ENCODE assay signal across 8 cellular contexts in genomic region chr19:41351339-41352245, GRCh38. TPM values are rescaled to one million over a fixed set of nuclear protein-coding genes. Genes with fewer than 3 reads are reported as not detected.
DNase-seq lines count a peak whose midpoint lies in the region; ATAC-seq lines count a peak whose summit lies in the region.

No MANE protein-coding gene starts in this region.

- peak overlapping the region; percentile 65 for H3K27ac ChIP-seq in muscle layer of colon (ENCODE audit: low read depth, low read length)

- peak overlapping the region; percentile 93 for H3K27ac Mint-ChIP-seq in activated CD8-positive, alpha-beta memory T cell treated with anti-CD3 and anti-CD28 coated beads, Interleukin-2, amount 10 ng/mL, durations not matched to agents 7 days and 5 days

- peaks cover 48% of the 10 kb centered on the region for H3K4me1 Mint-ChIP-seq in activated CD8-positive, alpha-beta memory T cell treated with anti-CD3 and anti-CD28 coated beads, Interleukin-2, amount 10 ng/mL, durations not matched to agents 7 days and 5 days

- H3K4me3 ChIP-seq in muscle layer of colon (ENCODE audit: low read depth in 1 of 2, low read length in 2 of 2), result peak overlapping the region; percentile 67 to 85

- CTCF ChIA-PET in activated CD8-positive, alpha-beta memory T cell treated with anti-CD3 and anti-CD28 coated beads, Interleukin-2, amount 10 ng/mL, durations not matched to agents 7 days and 5 days (lab: Charles Lee), result interaction anchor here (0.6 to 3.2 kb wide), 19 partner anchors 7 to 534 kb away, joined by 3 to 51 read pairs (median 5); partner anchors contain the start of genes B3GNT8 and B9D2

- H3K4me1 ChIP-seq in muscle layer of colon (ENCODE audit: insufficient read depth, low read length), result peaks cover 19% of the 10 kb centered on the region

- peak; percentile 66 for DNase-seq in Daoy (ENCODE audit: low read depth)
- DNase-seq in NCI-H226, result peak; percentile 70
- peak; percentile 91 for DNase-seq in activated CD8-positive, alpha-beta memory T cell treated with anti-CD3 and anti-CD28 coated beads, Interleukin-2, amount 10 ng/mL, durations not matched to agents 7 days and 5 days
- DNase-seq in epidermal melanocyte (ENCODE audit: insufficient read length, low spot score), result peak; percentile 46
- peak; percentile 70 for DNase-seq in stimulated activated CD8-positive, alpha-beta memory T cell treated with anti-CD3 and anti-CD28 coated beads, Interleukin-7, amount 100 ng/mL, for 24 hours (ENCODE audit: low read depth)

- no peaks in the 10 kb centered on the region for H3K27me3 ChIP-seq in muscle layer of colon (ENCODE audit: control insufficient read depth in 1 of 2, insufficient read depth in 2 of 2, low read length in 2 of 2)

- H3K27me3 Mint-ChIP-seq in activated CD8-positive, alpha-beta memory T cell treated with anti-CD3 and anti-CD28 coated beads, Interleukin-2, amount 10 ng/mL, durations not matched to agents 7 days and 5 days, result no peaks in the 10 kb centered on the region

- peak overlapping the region; percentile 99 for H3K4me3 Mint-ChIP-seq in activated CD8-positive, alpha-beta memory T cell treated with anti-CD3 and anti-CD28 coated beads, Interleukin-2, amount 10 ng/mL, durations not matched to agents 7 days and 5 days

- no peaks in the 10 kb centered on the region for H3K9me3 ChIP-seq in muscle layer of colon (ENCODE audit: low read length)

- ATAC-seq in GM21825 (IDR thresholded peaks at IDR 0.05; ENCODE audit: unreplicated experiment) (peak; percentile 34), HG02884 (IDR thresholded peaks at IDR 0.05; ENCODE audit: unreplicated experiment) (no peak)
- peak; percentile 65 for ATAC-seq in activated CD8-positive, alpha-beta memory T cell treated with anti-CD3 and anti-CD28 coated beads, Interleukin-2, amount 10 ng/mL, durations not matched to agents 7 days and 5 days

- H3K36me3 ChIP-seq in muscle layer of colon (ENCODE audit: insufficient read depth, low read length), result peaks cover 4% of the 10 kb centered on the region

- peak overlapping the region; percentile 34 for H3K9ac ChIP-seq in muscle layer of colon (ENCODE audit: low read length)

- H3K36me3 Mint-ChIP-seq in activated CD8-positive, alpha-beta memory T cell treated with anti-CD3 and anti-CD28 coated beads, Interleukin-2, amount 10 ng/mL, durations not matched to agents 7 days and 5 days, result peaks cover 34% of the 10 kb centered on the region

- no peaks in the 10 kb centered on the region for H3K9me3 Mint-ChIP-seq in activated CD8-positive, alpha-beta memory T cell treated with anti-CD3 and anti-CD28 coated beads, Interleukin-2, amount 10 ng/mL, durations not matched to agents 7 days and 5 days (ENCODE audit: low read depth)

RNA-seq across cellular contexts. Expression of gene TGFB1, which starts 2.1 kb away (rescaled TPM):
- 9.1 and 35.6 TPM in 2 replicates for total RNA-seq in Daoy (2014; rRNA removed; shearing (Covaris generic))
- total RNA-seq in activated CD8-positive, alpha-beta memory T cell treated with anti-CD3 and anti-CD28 coated beads, Interleukin-2, amount 10 ng/mL, durations not matched to agents 7 days and 5 days, result 100 to 1,000 TPM; 171 to 179 TPM

RNA-seq across cellular contexts. Expression of gene B9D2, which starts 12.4 kb away (rescaled TPM):
- total RNA-seq in Daoy (2014; rRNA removed; shearing (Covaris generic)), result 4.9 and 14.8 TPM in 2 replicates
- 1 to 10 TPM; 8.2 to 9.3 TPM for total RNA-seq in activated CD8-positive, alpha-beta memory T cell treated with anti-CD3 and anti-CD28 coated beads, Interleukin-2, amount 10 ng/mL, durations not matched to agents 7 days and 5 days

RNA-seq across cellular contexts. Expression of gene TMEM91, which starts 24.7 kb away (rescaled TPM):
- total RNA-seq in Daoy (2014; rRNA removed; shearing (Covaris generic)), result 1.6 and 1.7 TPM in 2 replicates
- total RNA-seq in activated CD8-positive, alpha-beta memory T cell treated with anti-CD3 and anti-CD28 coated beads, Interleukin-2, amount 10 ng/mL, durations not matched to agents 7 days and 5 days, result 1 to 10 TPM; 4.8 to 6.0 TPM

RNA-seq across cellular contexts. Expression of gene CCDC97, which starts 41.6 kb away (rescaled TPM):
- 16.0 and 16.9 TPM in 2 replicates for total RNA-seq in Daoy (2014; rRNA removed; shearing (Covaris generic))
- total RNA-seq in activated CD8-positive, alpha-beta memory T cell treated with anti-CD3 and anti-CD28 coated beads, Interleukin-2, amount 10 ng/mL, durations not matched to agents 7 days and 5 days, result 10 to 100 TPM; 42.9 to 43.5 TPM

RNA-seq across cellular contexts. Expression of gene EXOSC5, which starts 45.6 kb away (rescaled TPM):
- 74.3 and 90.0 TPM in 2 replicates for total RNA-seq in Daoy (2014; rRNA removed; shearing (Covaris generic))
- total RNA-seq in activated CD8-positive, alpha-beta memory T cell treated with anti-CD3 and anti-CD28 coated beads, Interleukin-2, amount 10 ng/mL, durations not matched to agents 7 days and 5 days, result 10 to 100 TPM; 24.4 to 36.0 TPM
